In the genomic region with DNA sequence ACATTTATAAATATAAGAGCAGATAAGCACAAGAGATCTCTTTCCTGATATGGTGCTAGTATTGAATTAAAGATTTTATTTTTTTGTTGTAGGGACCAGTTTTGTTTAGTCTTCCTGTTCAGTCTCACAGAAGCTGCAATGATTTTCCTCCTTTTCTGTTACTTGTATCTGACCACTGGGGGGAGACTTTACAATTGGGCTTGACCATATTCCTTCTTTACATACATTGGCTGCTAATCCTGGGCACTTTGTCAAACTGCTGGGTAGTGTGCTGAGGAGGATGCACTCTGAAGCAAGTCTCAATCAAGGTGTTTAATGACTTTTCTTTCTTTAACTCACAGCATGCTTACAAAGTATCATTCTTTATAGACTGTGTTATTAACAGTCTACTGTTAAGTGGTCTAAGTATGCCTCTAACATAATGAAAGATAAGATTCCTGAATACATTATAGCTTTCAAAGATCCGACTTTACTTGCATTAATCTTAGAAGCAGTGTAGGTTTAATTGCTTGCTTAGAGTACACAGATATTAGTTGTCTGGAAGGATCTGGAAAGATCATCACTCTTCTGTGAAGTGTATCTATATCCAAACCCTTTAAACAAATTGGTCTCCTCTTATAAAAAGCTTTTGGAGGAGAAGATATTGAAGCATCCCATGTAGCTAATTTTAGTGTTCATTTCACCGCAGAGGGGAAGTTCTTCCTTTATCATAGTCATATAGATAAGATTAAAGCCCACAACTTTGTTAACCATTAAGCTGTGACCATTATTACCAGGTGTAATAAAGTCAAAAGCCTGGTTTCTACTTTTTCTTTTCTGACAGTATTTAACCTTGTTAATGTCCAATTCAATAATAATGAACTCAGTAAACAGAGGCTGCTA, we compare ENCODE assay signal across 1 cellular context.
TF ChIP-seq lines count a peak whose summit lies in the region.

No MANE protein-coding gene starts in this region.

TF ChIP-seq in SK-N-SH treated with all-trans-retinoic acid at 6 μM for 48 hours, 23 proteins besides CTCF, POLR2A, EP300 and RAD21 (continued from another document):
- TF ChIP-seq, protein P1, sequence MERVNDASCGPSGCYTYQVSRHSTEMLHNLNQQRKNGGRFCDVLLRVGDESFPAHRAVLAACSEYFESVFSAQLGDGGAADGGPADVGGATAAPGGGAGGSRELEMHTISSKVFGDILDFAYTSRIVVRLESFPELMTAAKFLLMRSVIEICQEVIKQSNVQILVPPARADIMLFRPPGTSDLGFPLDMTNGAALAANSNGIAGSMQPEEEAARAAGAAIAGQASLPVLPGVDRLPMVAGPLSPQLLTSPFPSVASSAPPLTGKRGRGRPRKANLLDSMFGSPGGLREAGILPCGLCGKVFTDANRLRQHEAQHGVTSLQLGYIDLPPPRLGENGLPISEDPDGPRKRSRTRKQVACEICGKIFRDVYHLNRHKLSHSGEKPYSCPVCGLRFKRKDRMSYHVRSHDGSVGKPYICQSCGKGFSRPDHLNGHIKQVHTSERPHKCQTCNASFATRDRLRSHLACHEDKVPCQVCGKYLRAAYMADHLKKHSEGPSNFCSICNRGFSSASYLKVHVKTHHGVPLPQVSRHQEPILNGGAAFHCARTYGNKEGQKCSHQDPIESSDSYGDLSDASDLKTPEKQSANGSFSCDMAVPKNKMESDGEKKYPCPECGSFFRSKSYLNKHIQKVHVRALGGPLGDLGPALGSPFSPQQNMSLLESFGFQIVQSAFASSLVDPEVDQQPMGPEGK (CRISPR knock-in tag; IDR thresholded peaks at IDR 0.05; ENCODE audit: borderline replicate concordance), result no peak
- TF ChIP-seq, protein P2, sequence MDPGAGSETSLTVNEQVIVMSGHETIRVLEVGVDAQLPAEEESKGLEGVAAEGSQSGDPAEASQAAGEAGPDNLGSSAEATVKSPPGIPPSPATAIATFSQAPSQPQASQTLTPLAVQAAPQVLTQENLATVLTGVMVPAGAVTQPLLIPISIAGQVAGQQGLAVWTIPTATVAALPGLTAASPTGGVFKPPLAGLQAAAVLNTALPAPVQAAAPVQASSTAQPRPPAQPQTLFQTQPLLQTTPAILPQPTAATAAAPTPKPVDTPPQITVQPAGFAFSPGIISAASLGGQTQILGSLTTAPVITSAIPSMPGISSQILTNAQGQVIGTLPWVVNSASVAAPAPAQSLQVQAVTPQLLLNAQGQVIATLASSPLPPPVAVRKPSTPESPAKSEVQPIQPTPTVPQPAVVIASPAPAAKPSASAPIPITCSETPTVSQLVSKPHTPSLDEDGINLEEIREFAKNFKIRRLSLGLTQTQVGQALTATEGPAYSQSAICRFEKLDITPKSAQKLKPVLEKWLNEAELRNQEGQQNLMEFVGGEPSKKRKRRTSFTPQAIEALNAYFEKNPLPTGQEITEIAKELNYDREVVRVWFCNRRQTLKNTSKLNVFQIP (CRISPR knock-in tag; IDR thresholded peaks at IDR 0.05; ENCODE audit: borderline replicate concordance, low read depth), result no peak
- TF ChIP-seq RARB (CRISPR knock-in tag; IDR thresholded peaks at IDR 0.05) (no peak), ZNF565 (CRISPR knock-in tag; conservative IDR thresholded peaks at IDR 0.05; ENCODE audit: low read depth) (no peak)
- TF ChIP-seq, protein P3, sequence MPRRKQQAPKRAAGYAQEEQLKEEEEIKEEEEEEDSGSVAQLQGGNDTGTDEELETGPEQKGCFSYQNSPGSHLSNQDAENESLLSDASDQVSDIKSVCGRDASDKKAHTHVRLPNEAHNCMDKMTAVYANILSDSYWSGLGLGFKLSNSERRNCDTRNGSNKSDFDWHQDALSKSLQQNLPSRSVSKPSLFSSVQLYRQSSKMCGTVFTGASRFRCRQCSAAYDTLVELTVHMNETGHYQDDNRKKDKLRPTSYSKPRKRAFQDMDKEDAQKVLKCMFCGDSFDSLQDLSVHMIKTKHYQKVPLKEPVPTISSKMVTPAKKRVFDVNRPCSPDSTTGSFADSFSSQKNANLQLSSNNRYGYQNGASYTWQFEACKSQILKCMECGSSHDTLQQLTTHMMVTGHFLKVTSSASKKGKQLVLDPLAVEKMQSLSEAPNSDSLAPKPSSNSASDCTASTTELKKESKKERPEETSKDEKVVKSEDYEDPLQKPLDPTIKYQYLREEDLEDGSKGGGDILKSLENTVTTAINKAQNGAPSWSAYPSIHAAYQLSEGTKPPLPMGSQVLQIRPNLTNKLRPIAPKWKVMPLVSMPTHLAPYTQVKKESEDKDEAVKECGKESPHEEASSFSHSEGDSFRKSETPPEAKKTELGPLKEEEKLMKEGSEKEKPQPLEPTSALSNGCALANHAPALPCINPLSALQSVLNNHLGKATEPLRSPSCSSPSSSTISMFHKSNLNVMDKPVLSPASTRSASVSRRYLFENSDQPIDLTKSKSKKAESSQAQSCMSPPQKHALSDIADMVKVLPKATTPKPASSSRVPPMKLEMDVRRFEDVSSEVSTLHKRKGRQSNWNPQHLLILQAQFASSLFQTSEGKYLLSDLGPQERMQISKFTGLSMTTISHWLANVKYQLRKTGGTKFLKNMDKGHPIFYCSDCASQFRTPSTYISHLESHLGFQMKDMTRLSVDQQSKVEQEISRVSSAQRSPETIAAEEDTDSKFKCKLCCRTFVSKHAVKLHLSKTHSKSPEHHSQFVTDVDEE (CRISPR knock-in tag; IDR thresholded peaks at IDR 0.05), result no peak
